ENCODE assay signal across 1 cellular context in the genomic region with DNA sequence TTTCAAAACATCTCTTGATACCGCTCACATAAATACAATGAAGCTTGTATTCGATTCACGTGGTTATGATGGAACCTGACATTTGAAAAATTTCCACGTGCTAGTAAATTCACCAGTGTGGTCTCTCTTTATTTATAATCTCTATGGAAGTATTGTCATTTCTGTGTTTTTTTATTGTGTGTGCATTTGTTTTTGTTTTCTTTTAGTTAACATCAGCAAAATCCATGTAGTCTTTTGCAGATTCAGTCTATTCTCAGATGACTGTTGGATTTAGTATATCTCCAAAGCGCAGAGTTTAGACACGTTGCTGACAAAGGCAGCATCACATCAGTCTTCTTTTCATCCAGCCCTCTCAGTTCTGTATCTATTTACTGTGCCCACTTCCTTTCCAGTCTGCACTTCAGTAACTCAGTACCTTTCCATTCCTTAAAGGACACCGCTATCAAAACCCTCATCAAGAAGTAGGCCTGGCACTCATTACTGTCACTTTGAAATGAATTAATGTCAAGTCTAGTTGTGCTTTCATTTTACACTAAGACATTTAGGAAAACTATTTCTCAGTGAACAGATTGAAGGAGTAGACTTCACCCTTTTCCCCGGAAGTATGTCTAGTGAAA.
TF ChIP-seq lines count a peak whose summit lies in the region.

No MANE protein-coding gene starts in this region.

TF ChIP-seq in K562, 482 proteins besides CTCF, POLR2A, EP300 and RAD21 (continued from another document):
- peak; percentile 39; the same call in 1 of the 2 replicates for TF ChIP-seq ZNF316 (IDR thresholded peaks at IDR 0.05)
TF ChIP-seq in K562: peak in this region for 1.
